Comparison of ENCODE assay signal across 26 cellular contexts in genomic region chr9:126503333-126504085, GRCh38.
DNase-seq lines count a peak whose midpoint lies in the region; ATAC-seq, FAIRE-seq and TF ChIP-seq lines count a peak whose summit lies in the region.
"Had no signal": no experiment of that assay in that cellular context is flagged by ENCODE, and none has a peak within 500 bp of the region (broad histone marks: within the 10 kb centered on the region; RNA-seq: fewer than 3 reads in every experiment).

No MANE protein-coding gene starts in this region.

- CTCF ChIA-PET in K562 (lab: Yijun Ruan, JAX; ENCODE audit: low intra/inter-chr PET ratio), result interaction anchor here (1.7 kb wide), 1 partner anchor 54 kb away, joined by 7 read pairs; no protein-coding TSS in a partner anchor
- CTCF ChIA-PET in naive thymus-derived CD4-positive, alpha-beta T cell (lab: Charles Lee), result interaction anchor here (6.3 kb wide), 1 partner anchor 55 kb away, joined by 42 read pairs; no protein-coding TSS in a partner anchor

- H3K4me3 ChIP-seq in BLaER1 (no peak overlapping the region), K562 (no peak overlapping the region), osteoblast (ENCODE audit: insufficient read depth, low read length) (no peak overlapping the region), breast epithelium (no peak overlapping the region)
- H3K4me3 ChIP-seq in naive thymus-derived CD4-positive, alpha-beta T cell (ENCODE audit: low read length), result no peak overlapping the region

- no peak for FAIRE-seq in K562 (lab: Jason Lieb, UNC)
- FAIRE-seq: small intestine had no signal

- no peaks in the 10 kb centered on the region for H3K79me2 ChIP-seq in K562 (ENCODE audit: control insufficient read depth, insufficient read depth, low read length)
- H3K79me2 ChIP-seq in osteoblast (ENCODE audit: insufficient read depth, low read length), result no peaks in the 10 kb centered on the region

- H3K36me3 Mint-ChIP-seq in HFFc6 (ENCODE audit: low read depth), result no peaks in the 10 kb centered on the region
- no peaks in the 10 kb centered on the region for H3K36me3 Mint-ChIP-seq in naive thymus-derived CD4-positive, alpha-beta T cell
- H3K36me3 Mint-ChIP-seq: activated CD4-positive, alpha-beta memory T cell treated with anti-CD3 and anti-CD28 coated beads for 36 hours; mesothelial cell of epicardium had no signal

- no peak overlapping the region for H3K9ac ChIP-seq in BLaER1
- no peak overlapping the region for H3K9ac ChIP-seq in K562 (ENCODE audit: insufficient read depth in 1 of 2, low read depth in 2 of 2, low read length in 2 of 2)

- intact Hi-C loops in K562 (cut with micrococcal nuclease) (loop anchor here (5.0 kb wide), 1 partner anchor 189 kb away; no protein-coding TSS in a partner anchor), breast epithelium (cut with DNase I; ENCODE audit: low total_unique reads) (loop anchor here (5.0 kb wide), 1 partner anchor 54 kb away; no protein-coding TSS in a partner anchor)
- intact Hi-C loops in naive thymus-derived CD4-positive, alpha-beta T cell (cut with micrococcal nuclease), result no loop called here

- BruUV-seq in K562 (replicated peaks; lab: Mats Ljungman, UMichigan), result no TSS peak

- TF ChIP-seq RAD21 in K562 (CRISPR knock-in tag; conservative IDR thresholded peaks at IDR 0.05 in 1 of 2, IDR thresholded peaks at IDR 0.05 in 1 of 2), result no peak

- no peak overlapping the region for H2AFZ ChIP-seq in K562 (ENCODE audit: low read depth, low read length)
- H2AFZ ChIP-seq in osteoblast (ENCODE audit: low read length), result no peak overlapping the region

- ATAC-seq in K562, result no peak
- ATAC-seq in naive thymus-derived CD4-positive, alpha-beta T cell, result no peak
- ATAC-seq: CD8-positive, alpha-beta T cell; left lobe of liver had no signal

- DNase-seq in HFFc6, result peak; percentile 25
- DNase-seq in K562 (ENCODE audit: extremely low read depth in 1 of 4, low spot score in 3 of 4), result no peak
- peak; percentile 97 for DNase-seq in osteoblast (ENCODE audit: insufficient read length, low spot score, missing footprints)
- DNase-seq in NCI-H187 treated with DMSO at 0.1 percent for 48 hours (lab: John Stamatoyannopoulos, UW), result no peak
- DNase-seq in effector CD4-positive, alpha-beta T cell, result no peak
- DNase-seq in breast epithelium (ENCODE audit: low spot score in 2 of 2), result no peak
- DNase-seq in naive thymus-derived CD4-positive, alpha-beta T cell, result no peak
- DNase-seq: activated B cell treated with CpG ODN at 0.5 μM for 24 hours; activated CD4-positive, alpha-beta memory T cell treated with anti-CD3 and anti-CD28 coated beads for 36 hours; activated gamma-delta T cell; amniotic stem cell; CD8-positive, alpha-beta T cell; central memory CD4-positive, alpha-beta T cell; HCEC 1CT; MM.1S; NCI-H1694; nephron progenitor cell; OCI-M1; small intestine; stimulated activated CD4-positive, alpha-beta T cell treated with anti-CD3 and anti-CD28 coated beads, Interleukin-2, amount 100 ng/mL, for 48 hours; T-helper 2 cell; trophoblast cell had no signal

- no peaks in the 10 kb centered on the region for H3K9me3 Mint-ChIP-seq in HFFc6
- H3K9me3 Mint-ChIP-seq in naive thymus-derived CD4-positive, alpha-beta T cell, result peaks cover 0 to under 1% (median 0%) of the 10 kb centered on the region in 11 donors
- H3K9me3 Mint-ChIP-seq: activated B cell treated with CpG ODN at 0.5 μM for 24 hours; activated CD4-positive, alpha-beta memory T cell treated with anti-CD3 and anti-CD28 coated beads for 36 hours; CD8-positive, alpha-beta T cell; mesothelial cell of epicardium; nephron progenitor cell; stimulated activated naive CD8-positive, alpha-beta T cell treated with anti-CD3 and anti-CD28 coated beads, Interleukin-15, Interleukin-2, amounts not matched to agents 100 ng/mL and 50 ng/mL, for 24 hours had no signal

- H3K9me3 ChIP-seq in BLaER1 (no peaks in the 10 kb centered on the region), K562 (replicated peaks; ENCODE audit: control insufficient read depth, insufficient read depth, low read depth, low read length) (no peaks in the 10 kb centered on the region), osteoblast (ENCODE audit: low read depth, low read length) (no peaks in the 10 kb centered on the region), breast epithelium (no peaks in the 10 kb centered on the region)
- no peaks in the 10 kb centered on the region for H3K9me3 ChIP-seq in naive thymus-derived CD4-positive, alpha-beta T cell (ENCODE audit: control insufficient read depth in 2 of 3, low read length in 3 of 3)

- in situ Hi-C loops in K562 (cut with MboI), result loop anchor here (5.0 to 10.0 kb wide), 3 partner anchors 54 to 269 kb away; no protein-coding TSS in a partner anchor

- no peak overlapping the region for H3K4me3 Mint-ChIP-seq in HFFc6
- no peak overlapping the region for H3K4me3 Mint-ChIP-seq in naive thymus-derived CD4-positive, alpha-beta T cell
- H3K4me3 Mint-ChIP-seq: activated B cell treated with CpG ODN at 0.5 μM for 24 hours; activated CD4-positive, alpha-beta memory T cell treated with anti-CD3 and anti-CD28 coated beads for 36 hours; CD8-positive, alpha-beta T cell; mesothelial cell of epicardium; nephron progenitor cell; stimulated activated naive CD8-positive, alpha-beta T cell treated with anti-CD3 and anti-CD28 coated beads, Interleukin-15, Interleukin-2, amounts not matched to agents 100 ng/mL and 50 ng/mL, for 24 hours had no signal

- H3K4me2 ChIP-seq in BLaER1 (peak overlapping the region; percentile 16; the same call in 1 of the 2 replicates), K562 (ENCODE audit: insufficient read depth, low read length) (no peak overlapping the region), osteoblast (ENCODE audit: insufficient read depth, low read length) (peak overlapping the region; percentile 28)

- no peaks in the 10 kb centered on the region for H3K4me1 Mint-ChIP-seq in HFFc6 (ENCODE audit: low read depth)
- H3K4me1 Mint-ChIP-seq in naive thymus-derived CD4-positive, alpha-beta T cell, result peaks cover 0 to 9% (median 5%) of the 10 kb centered on the region in 7 donors

- TF ChIP-seq CTCF in HFFc6 (IDR thresholded peaks at IDR 0.05) (peak; percentile 8; the same call in 1 of the 2 replicates), K562 (IDR thresholded peaks at IDR 0.05 in 2 of 3, conservative IDR thresholded peaks at IDR 0.05 in 1 of 3; ENCODE audit: insufficient read depth in 2 of 3, low read depth in 1 of 3, low read length in 3 of 3) (no peak), osteoblast (IDR thresholded peaks at IDR 0.05; ENCODE audit: extremely low read depth, low read depth, low read length) (no peak), breast epithelium (IDR thresholded peaks at IDR 0.05) (no peak)

- WGBS in K562 (ENCODE audit: insufficient coverage, low coverage, missing lambda C conversion rate), result 3% methylated on average over 20 of the region's 28 CpGs

- H3K27me3 ChIP-seq in BLaER1 (no peaks in the 10 kb centered on the region), K562 (ENCODE audit: control insufficient read depth in 2 of 2, insufficient read depth in 2 of 2, low read length in 2 of 2) (peaks cover 17 to 85% of the 10 kb centered on the region in 2 experiments; a peak in 4 of 5 replicates), osteoblast (ENCODE audit: insufficient read depth, low read length) (peaks cover 14% of the 10 kb centered on the region), breast epithelium (no peaks in the 10 kb centered on the region)
- peaks cover 0 to 10% of the 10 kb centered on the region in 2 donors for H3K27me3 ChIP-seq in naive thymus-derived CD4-positive, alpha-beta T cell (ENCODE audit: control insufficient read depth in 2 of 2, insufficient read depth in 2 of 2, low read length in 2 of 2)

- no peak overlapping the region for H3K27ac Mint-ChIP-seq in HFFc6
- no peak overlapping the region for H3K27ac Mint-ChIP-seq in naive thymus-derived CD4-positive, alpha-beta T cell
- H3K27ac Mint-ChIP-seq: activated B cell treated with CpG ODN at 0.5 μM for 24 hours; activated CD4-positive, alpha-beta memory T cell treated with anti-CD3 and anti-CD28 coated beads for 36 hours; CD8-positive, alpha-beta T cell; mesothelial cell of epicardium; nephron progenitor cell; stimulated activated naive CD8-positive, alpha-beta T cell treated with anti-CD3 and anti-CD28 coated beads, Interleukin-15, Interleukin-2, amounts not matched to agents 100 ng/mL and 50 ng/mL, for 24 hours had no signal

- no peaks in the 10 kb centered on the region for H3K9me1 ChIP-seq in K562 (ENCODE audit: control insufficient read depth, insufficient read depth, low read length)

- H3K27ac ChIP-seq in BLaER1 (no peak overlapping the region), K562 (ENCODE audit: extremely low read depth, low read depth, low read length) (no peak overlapping the region), osteoblast (ENCODE audit: low read depth, low read length) (no peak overlapping the region), breast epithelium (no peak overlapping the region)
- no peak overlapping the region for H3K27ac ChIP-seq in naive thymus-derived CD4-positive, alpha-beta T cell (ENCODE audit: low read depth, low read length)

- H4K20me1 ChIP-seq in BLaER1 (peaks cover 31% of the 10 kb centered on the region), K562 (replicated peaks; ENCODE audit: control insufficient read depth, insufficient read depth, low read length) (peaks cover 36% of the 10 kb centered on the region; the same call in 1 of the 2 replicates), osteoblast (ENCODE audit: insufficient read depth, low read length) (peaks cover 15% of the 10 kb centered on the region)

- no peak for TF ChIP-seq EP300 in K562 (IDR thresholded peaks at IDR 0.05; ENCODE audit: low read length)

- POLR2A ChIA-PET in K562 (lab: Yijun Ruan, JAX), result no interaction called here
- POLR2A ChIA-PET in naive thymus-derived CD4-positive, alpha-beta T cell (lab: Charles Lee), result no interaction called here

- H3K36me3 ChIP-seq in BLaER1, result no peaks in the 10 kb centered on the region
- no peaks in the 10 kb centered on the region for H3K36me3 ChIP-seq in K562 (ENCODE audit: control insufficient read depth, insufficient read depth, low read length)
- no peaks in the 10 kb centered on the region for H3K36me3 ChIP-seq in osteoblast (ENCODE audit: insufficient read depth, low read length)
- no peaks in the 10 kb centered on the region for H3K36me3 ChIP-seq in breast epithelium
- H3K36me3 ChIP-seq in naive thymus-derived CD4-positive, alpha-beta T cell (ENCODE audit: control insufficient read depth in 2 of 3, insufficient read depth in 3 of 3, low read length in 3 of 3), result no peaks in the 10 kb centered on the region

- H3K27me3 Mint-ChIP-seq in HFFc6 (ENCODE audit: insufficient read depth), result peaks cover 18% of the 10 kb centered on the region
- peaks cover 4 to 15% (median 7%) of the 10 kb centered on the region in 5 donors for H3K27me3 Mint-ChIP-seq in naive thymus-derived CD4-positive, alpha-beta T cell

- no peak for TF ChIP-seq POLR2A in K562 (conservative IDR thresholded peaks at IDR 0.05)
- TF ChIP-seq POLR2A in breast epithelium (IDR thresholded peaks at IDR 0.05), result no peak

- peaks cover 39% of the 10 kb centered on the region for H3K4me1 ChIP-seq in BLaER1
- peaks cover 0 to 39% of the 10 kb centered on the region in 2 experiments; a peak in 2 of 5 replicates for H3K4me1 ChIP-seq in K562 (replicated peaks in 1 of 2; ENCODE audit: control insufficient read depth in 2 of 2, insufficient read depth in 2 of 2, low read length in 2 of 2)
- H3K4me1 ChIP-seq in osteoblast (ENCODE audit: insufficient read depth, low read length), result peaks cover 18% of the 10 kb centered on the region
- H3K4me1 ChIP-seq in breast epithelium, result peaks cover 0 to 9% of the 10 kb centered on the region in 2 donors
- peaks cover 0 to 3% of the 10 kb centered on the region in 2 donors for H3K4me1 ChIP-seq in naive thymus-derived CD4-positive, alpha-beta T cell (ENCODE audit: control insufficient read depth in 2 of 2, insufficient read depth in 2 of 2, low read length in 2 of 2)

Comparison
In these comparisons a context has a peak if more than half of its experiments do, and no peak if none do; other contexts are left out.
1. DNase-seq: peak in HFFc6 (single experiment) and osteoblast (single experiment); none in K562 (0 of 4), NCI-H187 treated with DMSO at 0.1 percent for 48 hours (single experiment), effector CD4-positive, alpha-beta T cell (single experiment), breast epithelium (0 of 2) and naive thymus-derived CD4-positive, alpha-beta T cell (0 of 9).
2. intact Hi-C loops: an anchor here in K562 (5.0 kb wide) and breast epithelium (5.0 kb wide); none called in naive thymus-derived CD4-positive, alpha-beta T cell.